8 cellular contexts compared by ENCODE assay signal in the genomic region with DNA sequence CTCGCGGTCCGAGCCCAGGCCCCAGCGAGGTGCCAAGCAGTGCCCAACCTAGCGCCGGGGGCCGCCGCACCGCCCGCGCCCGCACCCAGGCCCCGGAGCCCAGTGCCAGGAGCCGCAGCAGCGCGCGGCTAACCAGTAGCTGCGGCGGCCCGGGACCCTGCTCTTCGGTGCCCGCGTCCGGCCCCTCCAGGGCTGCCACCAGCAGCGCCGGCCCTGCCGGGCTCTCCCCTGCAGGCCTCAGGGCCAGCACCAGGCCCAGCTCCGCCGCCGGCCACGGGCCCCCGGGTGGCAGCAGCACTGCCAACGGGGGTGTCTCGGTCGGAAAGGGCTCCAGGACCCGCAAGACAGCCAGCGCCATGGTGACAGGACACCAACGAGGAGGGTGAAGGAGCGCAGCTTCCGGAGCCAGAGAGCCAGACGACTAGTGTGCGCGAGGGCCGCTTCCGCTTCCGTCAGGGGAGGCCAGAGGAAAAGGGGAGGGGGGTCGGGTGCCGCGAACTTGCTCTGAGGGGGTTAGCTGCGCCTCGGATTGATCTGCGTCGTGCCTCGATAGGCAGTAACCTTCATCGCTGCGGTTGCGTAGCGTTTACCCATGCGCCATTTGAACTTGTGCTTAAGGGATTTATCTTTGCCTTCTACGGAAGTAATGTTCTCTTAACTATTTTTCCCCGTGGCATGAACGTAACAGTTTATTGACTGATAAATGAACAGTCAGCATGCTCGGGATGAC. TPM values are rescaled to one million over a fixed set of nuclear protein-coding genes. Genes with fewer than 3 reads are reported as not detected.
DNase-seq lines count a peak whose midpoint lies in the region; ATAC-seq and TF ChIP-seq lines count a peak whose summit lies in the region.

A gene with protein sequence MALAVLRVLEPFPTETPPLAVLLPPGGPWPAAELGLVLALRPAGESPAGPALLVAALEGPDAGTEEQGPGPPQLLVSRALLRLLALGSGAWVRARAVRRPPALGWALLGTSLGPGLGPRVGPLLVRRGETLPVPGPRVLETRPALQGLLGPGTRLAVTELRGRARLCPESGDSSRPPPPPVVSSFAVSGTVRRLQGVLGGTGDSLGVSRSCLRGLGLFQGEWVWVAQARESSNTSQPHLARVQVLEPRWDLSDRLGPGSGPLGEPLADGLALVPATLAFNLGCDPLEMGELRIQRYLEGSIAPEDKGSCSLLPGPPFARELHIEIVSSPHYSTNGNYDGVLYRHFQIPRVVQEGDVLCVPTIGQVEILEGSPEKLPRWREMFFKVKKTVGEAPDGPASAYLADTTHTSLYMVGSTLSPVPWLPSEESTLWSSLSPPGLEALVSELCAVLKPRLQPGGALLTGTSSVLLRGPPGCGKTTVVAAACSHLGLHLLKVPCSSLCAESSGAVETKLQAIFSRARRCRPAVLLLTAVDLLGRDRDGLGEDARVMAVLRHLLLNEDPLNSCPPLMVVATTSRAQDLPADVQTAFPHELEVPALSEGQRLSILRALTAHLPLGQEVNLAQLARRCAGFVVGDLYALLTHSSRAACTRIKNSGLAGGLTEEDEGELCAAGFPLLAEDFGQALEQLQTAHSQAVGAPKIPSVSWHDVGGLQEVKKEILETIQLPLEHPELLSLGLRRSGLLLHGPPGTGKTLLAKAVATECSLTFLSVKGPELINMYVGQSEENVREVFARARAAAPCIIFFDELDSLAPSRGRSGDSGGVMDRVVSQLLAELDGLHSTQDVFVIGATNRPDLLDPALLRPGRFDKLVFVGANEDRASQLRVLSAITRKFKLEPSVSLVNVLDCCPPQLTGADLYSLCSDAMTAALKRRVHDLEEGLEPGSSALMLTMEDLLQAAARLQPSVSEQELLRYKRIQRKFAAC (minus strand): TSS at position 389 of the 730 bp plus-strand sequence. CDS start 31 bp downstream, at position 358.

- no peaks in the 10 kb centered on the region for H3K27me3 ChIP-seq in colonic mucosa

- peak within 1 kb of the TSS; percentile 98 for H3K4me3 ChIP-seq in colonic mucosa

- DNase-seq in Ammon's horn (ENCODE audit: low spot score) (peak; percentile 96), NCI-H524 treated with DMSO at 0.1 percent for 48 hours (lab: John Stamatoyannopoulos, UW) (peak; percentile 56), colonic mucosa (peak; percentile 93), left colon (peak; percentile 93 to 95)
- DNase-seq in activated CD4-positive, alpha-beta T cell treated with anti-CD3 and anti-CD28 coated beads for 48 hours: peak; percentile 96
- peak; percentile 90 to 91 for DNase-seq in stimulated activated CD4-positive, alpha-beta T cell treated with anti-CD3 and anti-CD28 coated beads, Interleukin-2, amount 100 ng/mL, for 24 hours

- no peaks in the 10 kb centered on the region for H3K9me3 ChIP-seq in colonic mucosa

- TF ChIP-seq CTCF in colonic mucosa (IDR thresholded peaks at IDR 0.05): no peak

- H3K36me3 ChIP-seq in colonic mucosa: no peaks in the 10 kb centered on the region

- H3K27ac ChIP-seq in colonic mucosa: peak within 1 kb of the TSS; percentile 96

- H3K4me1 ChIP-seq in colonic mucosa: peaks cover 6% of the 10 kb centered on the region

- peak within 1 kb of the TSS; percentile 71 to 96 for H3K9ac ChIP-seq in colonic mucosa (ENCODE audit: low read depth in 2 of 2, low read length in 2 of 2)

- ATAC-seq in GM19324 (IDR thresholded peaks at IDR 0.05; ENCODE audit: low FRiP score, unreplicated experiment): peak; percentile 90
- peak; percentile 95 for ATAC-seq in HG03460 (IDR thresholded peaks at IDR 0.05; ENCODE audit: unreplicated experiment)
- peak; percentile 89 for ATAC-seq in left colon

- intact Hi-C loops in colonic mucosa (cut with DNase I): no loop called here
- intact Hi-C loops in left colon (cut with DNase I, micrococcal nuclease): no loop called here

RNA-seq across cellular contexts. Expression of the gene that starts here (rescaled TPM):
- 10 to 100 TPM; 23.3 to 40.3 TPM for total RNA-seq in colonic mucosa
- 10 to 100 TPM; 22.4 to 26.9 TPM for total RNA-seq in left colon

Comparison
In these comparisons a context has a peak if more than half of its experiments do, and no peak if none do; other contexts are left out.
1. Peak in every context shown above with its lines: DNase-seq, ATAC-seq, H3K4me3 ChIP-seq and H3K27ac ChIP-seq.